In genomic region chr1:243255791-243256512, GRCh38 we compare ENCODE assay signal across 8 cellular contexts.
DNase-seq lines count a peak whose midpoint lies in the region; ATAC-seq lines count a peak whose summit lies in the region.

Gene SDCCAG8, plus strand, starts transcription at chr1:243256041. Its CDS starts 133 bp downstream, at chr1:243256174.

- H3K27me3 ChIP-seq in BLaER1 treated with 17β-estradiol and CSF1 and Interleukin-3, amounts not matched to agents 10 nM and 100 nM, result no peaks in the 10 kb centered on the region

- H3K27ac ChIP-seq in BLaER1 treated with 17β-estradiol and CSF1 and Interleukin-3, amounts not matched to agents 10 nM and 100 nM, result peak within 1 kb of the TSS; percentile 91 to 99 (median 95)

- peaks cover 0 to 16% (median 11%) of the 10 kb centered on the region in 11 experiments; a peak in 15 of 22 replicates for H3K36me3 ChIP-seq in BLaER1 treated with 17β-estradiol and CSF1 and Interleukin-3, amounts not matched to agents 10 nM and 100 nM

- H3K4me2 ChIP-seq in BLaER1 treated with 17β-estradiol and CSF1 and Interleukin-3, amounts not matched to agents 10 nM and 100 nM, result peak within 1 kb of the TSS; percentile 76 to 99 (median 86)

- peaks cover 0 to 26% (median 19%) of the 10 kb centered on the region in 11 experiments; a peak in 16 of 22 replicates for H4K20me1 ChIP-seq in BLaER1 treated with 17β-estradiol and CSF1 and Interleukin-3, amounts not matched to agents 10 nM and 100 nM

- peak; percentile 98 for DNase-seq in NCI-H748 (lab: John Stamatoyannopoulos, UW; ENCODE audit: unreplicated experiment)
- DNase-seq in activated CD4-positive, alpha-beta T cell treated with anti-CD3 and anti-CD28 coated beads, Interleukin-2, amount 50 U/mL, for 1 hour, result peak; percentile 91
- peak; percentile 100 for DNase-seq in dedifferentiated amniotic fluid mesenchymal stem cell (ENCODE audit: extremely low spot score)
- DNase-seq in left kidney (ENCODE audit: low read depth, low spot score), result peak; percentile 100
- DNase-seq in stimulated activated CD4-positive, alpha-beta T cell treated with anti-CD3 and anti-CD28 coated beads, Interleukin-2, amount 100 ng/mL, for 24 hours, result peak; percentile 92 to 93

- H3K4me1 ChIP-seq in BLaER1 treated with 17β-estradiol and CSF1 and Interleukin-3, amounts not matched to agents 10 nM and 100 nM, result peaks cover 16 to 58% (median 34%) of the 10 kb centered on the region in 10 experiments

- peak within 1 kb of the TSS; percentile 76 to 94 (median 83) for H3K4me3 ChIP-seq in BLaER1 treated with 17β-estradiol and CSF1 and Interleukin-3, amounts not matched to agents 10 nM and 100 nM

- peak within 1 kb of the TSS; percentile 87 to 98 (median 94) for H3K9ac ChIP-seq in BLaER1 treated with 17β-estradiol and CSF1 and Interleukin-3, amounts not matched to agents 10 nM and 100 nM

- H3K9me3 ChIP-seq in BLaER1 treated with 17β-estradiol and CSF1 and Interleukin-3, amounts not matched to agents 10 nM and 100 nM (replicated peaks in 1 of 11), result peaks cover 0 to 14% (median 11%) of the 10 kb centered on the region in 11 experiments; a peak in 14 of 22 replicates

- ATAC-seq in GM19351 (IDR thresholded peaks at IDR 0.05; ENCODE audit: unreplicated experiment) (peak; percentile 65), HG03521 (IDR thresholded peaks at IDR 0.05; ENCODE audit: unreplicated experiment) (peak; percentile 64)

Comparison
In these comparisons a context has a peak if more than half of its experiments do, and no peak if none do; other contexts are left out.
1. Peak in every context shown above with its lines: DNase-seq, ATAC-seq, H3K4me3 ChIP-seq and H3K27ac ChIP-seq.